In genomic region chr17:66863820-66864219, GRCh38 we compare ENCODE assay signal across 36 cellular contexts. TPM values are rescaled to one million over a fixed set of nuclear protein-coding genes. Genes with fewer than 3 reads are reported as not detected.
DNase-seq lines count a peak whose midpoint lies in the region; ATAC-seq, FAIRE-seq and TF ChIP-seq lines count a peak whose summit lies in the region.
"Had no signal": no experiment of that assay in that cellular context is flagged by ENCODE, and none has a peak within 500 bp of the region (broad histone marks: within the 10 kb centered on the region; RNA-seq: fewer than 3 reads in every experiment).

No MANE protein-coding gene starts in this region.

- H3K4me1 ChIP-seq in HEK293 (ENCODE audit: control insufficient read depth, insufficient read depth, low read length), result no peaks in the 10 kb centered on the region
- H3K4me1 ChIP-seq: A549; BE2C; BLaER1; BLaER1 treated with 17β-estradiol and CSF1 and Interleukin-3, amounts not matched to agents 10 nM and 100 nM; Caco-2 had no signal

- H3K4me1 Mint-ChIP-seq in T-cell (peaks cover 0 to 5% (median 2%) of the 10 kb centered on the region in 3 donors), Calu3 (ENCODE audit: low read depth, unreplicated experiment) (no peaks in the 10 kb centered on the region)
- H3K4me1 Mint-ChIP-seq: B cell; CD14-positive monocyte; CD4-positive, CD25-positive, alpha-beta regulatory T cell; CD8-positive, alpha-beta memory T cell had no signal

- no peak overlapping the region for H3K4me3 ChIP-seq in HEK293 (ENCODE audit: low read depth, low read length)
- H3K4me3 ChIP-seq: A549; BLaER1; BLaER1 treated with 17β-estradiol and CSF1 and Interleukin-3, amounts not matched to agents 10 nM and 100 nM had no signal

- CTCF ChIA-PET in HEK293 (lab: Yijun Ruan, JAX), result interaction anchor here (0.9 kb wide), 1 partner anchor 112 kb away, joined by 4 read pairs; no protein-coding TSS in a partner anchor
- CTCF ChIA-PET in T-cell (lab: Charles Lee), result no interaction called here
- CTCF ChIA-PET in Calu3 (lab: Charles Lee), result no interaction called here

- H3K36me3 Mint-ChIP-seq in T-cell (no peaks in the 10 kb centered on the region), Calu3 (ENCODE audit: insufficient read depth, unreplicated experiment) (no peaks in the 10 kb centered on the region)
- H3K36me3 Mint-ChIP-seq: CD14-positive monocyte; CD4-positive, CD25-positive, alpha-beta regulatory T cell; CD8-positive, alpha-beta memory T cell; CD8-positive, alpha-beta T cell had no signal

- no peak for DNase-seq in HTR-8/SVneo (ENCODE audit: insufficient read length, low spot score)
- DNase-seq in urothelium cell line (ENCODE audit: low spot score), result no peak
- no peak for DNase-seq in T-cell
- DNase-seq in posterior cingulate gyrus, result no peak
- DNase-seq in Calu3, result no peak
- DNase-seq: 8988T; ACHN; AML-193; BE2C; C1 segment of cervical spinal cord; Caco-2; CD4-positive, alpha-beta memory T cell; CD4-positive, alpha-beta T cell; CD4-positive, CD25-positive, alpha-beta regulatory T cell; CD8-positive, alpha-beta memory T cell; CD8-positive, alpha-beta T cell; COR-L47; DMS 273 treated with DMSO at 0.1 percent for 48 hours; DMS153; DMS53; DMS79; DMS79 treated with DMSO at 0.1 percent for 48 hours; DND-41; EL had no signal

- peaks cover 9 to 11% (median 11%) of the 10 kb centered on the region in 3 donors for H3K9me3 Mint-ChIP-seq in T-cell
- H3K9me3 Mint-ChIP-seq in Calu3 (ENCODE audit: low read depth, unreplicated experiment), result no peaks in the 10 kb centered on the region

- TF ChIP-seq CTCF in HEK293 (tag by site-specific recombination; IDR thresholded peaks at IDR 0.05) (no peak), Calu3 (IDR thresholded peaks at IDR 0.05; ENCODE audit: unreplicated experiment) (no peak)

- H3K4me3 Mint-ChIP-seq in T-cell (no peak overlapping the region), Calu3 (ENCODE audit: low read depth, unreplicated experiment) (no peak overlapping the region)
- H3K4me3 Mint-ChIP-seq: B cell; CD14-positive monocyte; CD4-positive, alpha-beta memory T cell; CD4-positive, alpha-beta T cell; CD4-positive, CD25-positive, alpha-beta regulatory T cell; CD8-positive, alpha-beta memory T cell; CD8-positive, alpha-beta T cell had no signal

- ATAC-seq in T-cell (replicated peaks in 1 of 4), result no peak
- ATAC-seq: A549; CD8-positive, alpha-beta T cell had no signal

- H3K27ac Mint-ChIP-seq in T-cell (no peak overlapping the region), Calu3 (ENCODE audit: unreplicated experiment) (no peak overlapping the region)
- H3K27ac Mint-ChIP-seq: B cell; CD14-positive monocyte; CD4-positive, alpha-beta memory T cell; CD4-positive, alpha-beta T cell; CD4-positive, CD25-positive, alpha-beta regulatory T cell; CD8-positive, alpha-beta memory T cell; CD8-positive, alpha-beta T cell had no signal

- H3K27me3 Mint-ChIP-seq in T-cell (peaks cover 20 to 35% of the 10 kb centered on the region in 2 donors), Calu3 (ENCODE audit: unreplicated experiment) (peaks cover 68% of the 10 kb centered on the region)

- POLR2A ChIA-PET in HEK293 (lab: Yijun Ruan, JAX) (no interaction called here), T-cell (lab: Charles Lee) (no interaction called here)

- FAIRE-seq in HTR-8/SVneo (lab: Jason Lieb, UNC) (peak; percentile 20), urothelium cell line (lab: Jason Lieb, UNC) (peak; percentile 35)
- FAIRE-seq: A204.1, A549, D721Med had no signal

- no peaks in the 10 kb centered on the region; the same call in 1 of the 2 replicates for H3K9me3 ChIP-seq in HEK293 (ENCODE audit: control insufficient read depth, insufficient read depth, low read depth, low read length)
- H3K9me3 ChIP-seq: BE2C had no signal

- intact Hi-C loops in posterior cingulate gyrus (cut with DNase I), result no loop called here
- intact Hi-C loops in Calu3 (cut with micrococcal nuclease; ENCODE audit: unreplicated experiment), result no loop called here

- BruUV-seq in Calu3 (replicated peaks; lab: Mats Ljungman, UMichigan), result no TSS peak

- H3K27ac ChIP-seq in HEK293 (ENCODE audit: extremely low read depth, low read depth, low read length), result no peak overlapping the region
- H3K27ac ChIP-seq: 22Rv1; A549; BLaER1; BLaER1 treated with 17β-estradiol and CSF1 and Interleukin-3, amounts not matched to agents 10 nM and 100 nM; C4-2B had no signal

- no peaks in the 10 kb centered on the region for H3K36me3 ChIP-seq in HEK293 (ENCODE audit: control insufficient read depth in 2 of 2, insufficient read depth in 1 of 2, low read length in 2 of 2)
- H3K36me3 ChIP-seq: BE2C; BLaER1; BLaER1 treated with 17β-estradiol and CSF1 and Interleukin-3, amounts not matched to agents 10 nM and 100 nM had no signal

TF ChIP-seq in HEK293, 187 proteins besides CTCF, POLR2A, EP300 and RAD21:
- peak; percentile 95 for TF ChIP-seq ZNF26 (tag by site-specific recombination; IDR thresholded peaks at IDR 0.05)
- no peak for TF ChIP-seq ZNF23 (tag by site-specific recombination; IDR thresholded peaks at IDR 0.05; ENCODE audit: borderline replicate concordance)
- no peak for TF ChIP-seq ZBTB21 (tag by site-specific recombination; IDR thresholded peaks at IDR 0.05)
- TF ChIP-seq ZNF544 (tag by site-specific recombination; IDR thresholded peaks at IDR 0.05), result no peak
- no peak for TF ChIP-seq ZNF513 (tag by site-specific recombination; IDR thresholded peaks at IDR 0.05)
- TF ChIP-seq ZNF155 (tag by site-specific recombination; IDR thresholded peaks at IDR 0.05), result no peak
- no peak for TF ChIP-seq SP3 (tag by site-specific recombination; IDR thresholded peaks at IDR 0.05)
- no peak for TF ChIP-seq ZNF239 (tag by site-specific recombination; IDR thresholded peaks at IDR 0.05)

RNA-seq across cellular contexts. Expression of gene CACNG5, which starts 28.9 kb away (rescaled TPM):
- total RNA-seq in T-cell, result not detected
- total RNA-seq in Calu3 (2022), result not detected in 2 replicates
- total RNA-seq: A172; B cell; Caco-2; CD4-positive, alpha-beta memory T cell; CD4-positive, alpha-beta T cell; CD4-positive, CD25-positive, alpha-beta regulatory T cell; CD8-positive, alpha-beta memory T cell; CD8-positive, alpha-beta T cell; Daoy had no signal
